Comparison of ENCODE assay signal across 12 cellular contexts in genomic region chr1:193700710-193701355, GRCh38.
A peak's percentile ranks its signal among the peaks of the same experiment; 100 is the strongest.
DNase-seq lines count a peak whose midpoint lies in the region; ATAC-seq lines count a peak whose summit lies in the region.
"Had no signal": no experiment of that assay in that cellular context is flagged by ENCODE, and none has a peak within 500 bp of the region (broad histone marks: within the 10 kb centered on the region; RNA-seq: fewer than 3 reads in every experiment).

No MANE protein-coding gene starts in this region.

- peak; percentile 95 for DNase-seq in A172 (ENCODE audit: low spot score)
- DNase-seq in SW480 (ENCODE audit: low spot score), result peak; percentile 3
- peak; percentile 15 for DNase-seq in fibroblast of peridontal ligament (ENCODE audit: extremely low read depth)
- no peak for DNase-seq in C1 segment of cervical spinal cord (lab: John Stamatoyannopoulos, UW)
- DNase-seq: lower lobe of right lung, NCI-H2081, upper lobe of right lung, WERI-Rb-1 had no signal

- ATAC-seq in GM18870 (IDR thresholded peaks at IDR 0.05; ENCODE audit: unreplicated experiment) (peak; percentile 64), HG03025 (IDR thresholded peaks at IDR 0.05; ENCODE audit: low FRiP score, unreplicated experiment) (no peak), GM21737 (IDR thresholded peaks at IDR 0.05; ENCODE audit: unreplicated experiment) (no peak), GM21528 (IDR thresholded peaks at IDR 0.05; ENCODE audit: low FRiP score, unreplicated experiment) (no peak)
- ATAC-seq: lower lobe of right lung, upper lobe of right lung had no signal

Comparison
In these comparisons a context has a peak if more than half of its experiments do, and no peak if none do; other contexts are left out.
1. DNase-seq: peak in A172 (single experiment), SW480 (single experiment) and fibroblast of peridontal ligament (single experiment); none in C1 segment of cervical spinal cord (0 of 14).